ENCODE assay signal across 11 cellular contexts in the genomic region with DNA sequence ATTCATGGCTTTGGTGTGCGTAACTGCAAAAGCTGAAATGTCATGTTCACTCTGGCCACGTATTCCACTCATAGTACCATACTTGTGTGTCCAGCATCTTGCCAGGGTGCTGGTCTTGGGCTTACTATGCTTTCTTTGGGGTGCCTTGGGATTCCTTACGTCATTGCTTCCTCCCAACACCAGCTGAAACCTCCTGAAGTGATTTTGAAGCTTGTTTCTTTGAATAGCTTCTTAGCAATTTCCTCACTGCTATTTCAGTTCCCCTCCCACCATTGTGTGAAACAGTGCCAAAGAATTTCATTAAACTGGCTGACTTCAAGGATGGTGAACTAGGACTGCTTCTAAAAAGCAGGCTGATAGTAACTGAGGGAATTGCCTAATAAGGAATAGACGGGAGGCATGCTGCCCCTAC. TPM values are rescaled to one million over a fixed set of nuclear protein-coding genes. Genes with fewer than 3 reads are reported as not detected.
DNase-seq lines count a peak whose midpoint lies in the region; ATAC-seq and TF ChIP-seq lines count a peak whose summit lies in the region.
"Had no signal": no experiment of that assay in that cellular context is flagged by ENCODE, and none has a peak within 500 bp of the region (broad histone marks: within the 10 kb centered on the region; RNA-seq: fewer than 3 reads in every experiment).

No MANE protein-coding gene starts in this region.

- no peak overlapping the region for H3K4me2 ChIP-seq in GM23338

- no peak overlapping the region for H3K4me3 ChIP-seq in GM23338

- H3K36me3 Mint-ChIP-seq in GM23338 (ENCODE audit: low read depth), result no peaks in the 10 kb centered on the region
- H3K36me3 Mint-ChIP-seq in stimulated activated memory B cell treated with anti-CD40 and anti-IgM and Interleukin-4, amounts not matched to agents 10 μg/mL and 1 μg/mL and 100 μg/mL, for 72 hours, result peaks cover 60% of the 10 kb centered on the region

- H3K9me2 ChIP-seq in GM23338 (ENCODE audit: insufficient read depth), result peaks cover 7% of the 10 kb centered on the region; the same call in 1 of the 2 replicates

- ATAC-seq in GM23338 (no peak), HG03378 (IDR thresholded peaks at IDR 0.05; ENCODE audit: unreplicated experiment) (no peak), GM21619 (IDR thresholded peaks at IDR 0.05; ENCODE audit: unreplicated experiment) (no peak)
- peak; percentile 51 for ATAC-seq in stimulated activated memory B cell treated with anti-CD40 and anti-IgM and Interleukin-4, amounts not matched to agents 10 μg/mL and 1 μg/mL and 100 μg/mL, for 72 hours

- H3K79me2 ChIP-seq in GM23338 (replicated peaks; ENCODE audit: insufficient read depth), result no peaks in the 10 kb centered on the region

- H3K36me3 ChIP-seq in GM23338 (ENCODE audit: insufficient read depth), result no peaks in the 10 kb centered on the region

- H2AFZ ChIP-seq in GM23338, result no peak overlapping the region

- H3K4me1 ChIP-seq in GM23338 (ENCODE audit: insufficient read depth), result no peaks in the 10 kb centered on the region

- no peak overlapping the region for H3K27ac Mint-ChIP-seq in GM23338
- peak overlapping the region; percentile 98 for H3K27ac Mint-ChIP-seq in stimulated activated memory B cell treated with anti-CD40 and anti-IgM and Interleukin-4, amounts not matched to agents 10 μg/mL and 1 μg/mL and 100 μg/mL, for 72 hours

- H3K27me3 ChIP-seq in GM23338 (ENCODE audit: insufficient read depth), result no peaks in the 10 kb centered on the region

- no peak overlapping the region for H3K27ac ChIP-seq in GM23338 (ENCODE audit: low read depth)

- H3K27me3 Mint-ChIP-seq in GM23338 (ENCODE audit: insufficient read depth, low read depth, poor library complexity), result no peaks in the 10 kb centered on the region
- no peaks in the 10 kb centered on the region for H3K27me3 Mint-ChIP-seq in stimulated activated memory B cell treated with anti-CD40 and anti-IgM and Interleukin-4, amounts not matched to agents 10 μg/mL and 1 μg/mL and 100 μg/mL, for 72 hours

- no peaks in the 10 kb centered on the region for H3K9me3 Mint-ChIP-seq in GM23338
- H3K9me3 Mint-ChIP-seq in stimulated activated memory B cell treated with anti-CD40 and anti-IgM and Interleukin-4, amounts not matched to agents 10 μg/mL and 1 μg/mL and 100 μg/mL, for 72 hours, result peaks cover 6% of the 10 kb centered on the region

- no peak for TF ChIP-seq CTCF in GM23338 (conservative IDR thresholded peaks at IDR 0.05; ENCODE audit: low read depth in 2 of 2)

- no peaks in the 10 kb centered on the region; the same call in 2 of the 3 replicates for H3K4me1 Mint-ChIP-seq in GM23338
- peaks cover 89% of the 10 kb centered on the region for H3K4me1 Mint-ChIP-seq in stimulated activated memory B cell treated with anti-CD40 and anti-IgM and Interleukin-4, amounts not matched to agents 10 μg/mL and 1 μg/mL and 100 μg/mL, for 72 hours

- H4K20me1 ChIP-seq in GM23338 (replicated peaks; ENCODE audit: insufficient read depth), result no peaks in the 10 kb centered on the region

- H3F3A ChIP-seq in GM23338 (replicated peaks; ENCODE audit: low read depth), result no peaks in the 10 kb centered on the region

- DNase-seq in GM23338 (ENCODE audit: low spot score) (peak; percentile 17), astrocyte of the hippocampus (ENCODE audit: low read depth, low spot score) (peak; percentile 52), left kidney (ENCODE audit: low read depth, low spot score) (peak; percentile 11), NCI-H748 (lab: John Stamatoyannopoulos, UW; ENCODE audit: unreplicated experiment) (no peak), DMS53 (lab: John Stamatoyannopoulos, UW) (no peak)
- DNase-seq: NCI-H524; stimulated activated CD4-positive, alpha-beta T cell treated with anti-CD3 and anti-CD28 coated beads, Interleukin-2, amount 100 ng/mL, for 24 hours had no signal

- H3K4me3 Mint-ChIP-seq in GM23338, result no peak overlapping the region
- H3K4me3 Mint-ChIP-seq in stimulated activated memory B cell treated with anti-CD40 and anti-IgM and Interleukin-4, amounts not matched to agents 10 μg/mL and 1 μg/mL and 100 μg/mL, for 72 hours, result peak overlapping the region; percentile 63

TF ChIP-seq in GM23338, 12 proteins besides CTCF, POLR2A, EP300 and RAD21:
- no peak for TF ChIP-seq STAT1 (IDR thresholded peaks at IDR 0.05; ENCODE audit: unreplicated experiment)

RNA-seq across cellular contexts. Expression of gene ENTPD1, which starts 36.9 kb away (rescaled TPM):
- total RNA-seq in GM23338 (2014; rRNA removed; shearing (Covaris generic)), result 2.0 and 2.3 TPM in 2 replicates
- polyA plus RNA-seq in GM23338 (2016; fragmentation: Nextera tagmentation; extraction: Ambion mirVana), result 2.5 and 3.6 TPM in 2 replicates
- total RNA-seq: epithelial cell of proximal tubule had no signal

Comparison
In these comparisons a context has a peak if more than half of its experiments do, and no peak if none do; other contexts are left out.
1. DNase-seq: peak in GM23338 (single experiment), astrocyte of the hippocampus (single experiment) and left kidney (single experiment); none in NCI-H748 (single experiment) and DMS53 (single experiment).